1 cellular context compared by ENCODE assay signal in genomic region chr4:55729306-55730142, GRCh38.
TF ChIP-seq lines count a peak whose summit lies in the region.

No MANE protein-coding gene starts in this region.

TF ChIP-seq in K562, 482 proteins besides CTCF, POLR2A, EP300 and RAD21 (continued from another document and continues in another):
- TF ChIP-seq ATF3 (IDR thresholded peaks at IDR 0.05) (peak; percentile 10; the same call in 1 of the 2 replicates), ATF3 (CRISPR knock-in tag; conservative IDR thresholded peaks at IDR 0.05) (no peak), SMARCA4 (IDR thresholded peaks at IDR 0.05) (peak; percentile 82), CBFA2T3 (IDR thresholded peaks at IDR 0.05) (peak; percentile 85), CC2D1A (IDR thresholded peaks at IDR 0.05) (peak; percentile 74), MCM7 (IDR thresholded peaks at IDR 0.05) (no peak), BRCA1 (IDR thresholded peaks at IDR 0.05) (no peak), BRCA1 (CRISPR knock-in tag; IDR thresholded peaks at IDR 0.05) (no peak), XRCC4 (IDR thresholded peaks at IDR 0.05; ENCODE audit: extremely low read depth, insufficient read depth, insufficient read length) (no peak), TAF1 (IDR thresholded peaks at IDR 0.05; ENCODE audit: control insufficient read depth, extremely low read depth, insufficient read depth, low read length, severe bottlenecking) (no peak), TARDBP (IDR thresholded peaks at IDR 0.05) (no peak), SOX6 (IDR thresholded peaks at IDR 0.05) (peak; percentile 85), JUN (IDR thresholded peaks at IDR 0.05; ENCODE audit: borderline replicate concordance, low read depth, low read length) (0 out of 2 replicates have a peak, but pooled peaks have one; percentile 15), JUN (CRISPR knock-in tag; IDR thresholded peaks at IDR 0.05; ENCODE audit: borderline replicate concordance) (no peak), ZNF277 (CRISPR knock-in tag; IDR thresholded peaks at IDR 0.05; ENCODE audit: borderline replicate concordance) (no peak), MEIS2 (IDR thresholded peaks at IDR 0.05; ENCODE audit: partially characterized antibody) (no peak), MBD2 (IDR thresholded peaks at IDR 0.05; ENCODE audit: borderline replicate concordance, low read depth) (peak; percentile 83), SRSF3 (IDR thresholded peaks at IDR 0.05; ENCODE audit: insufficient read depth, low read length) (no peak), RAD51 (IDR thresholded peaks at IDR 0.05; ENCODE audit: borderline replicate concordance, low read depth) (peak; percentile 57; the same call in 1 of the 2 replicates), SMARCB1 (IDR thresholded peaks at IDR 0.05; ENCODE audit: insufficient read length, low read depth) (no peak), JUNB (CRISPR knock-in tag; conservative IDR thresholded peaks at IDR 0.05) (no peak), WHSC1 (IDR thresholded peaks at IDR 0.05; ENCODE audit: low read length) (no peak), ZSCAN32 (CRISPR knock-in tag; IDR thresholded peaks at IDR 0.05) (no peak), NKRF (IDR thresholded peaks at IDR 0.05; ENCODE audit: borderline replicate concordance) (0 out of 2 replicates have a peak, but pooled peaks have one; percentile 26), ZNF274 (IDR thresholded peaks at IDR 0.05; ENCODE audit: borderline replicate concordance, low read depth, low read length) (no peak), FOXM1 (IDR thresholded peaks at IDR 0.05; ENCODE audit: low read depth) (peak; percentile 80; the same call in 1 of the 2 replicates), FOXM1 (CRISPR knock-in tag; IDR thresholded peaks at IDR 0.05; ENCODE audit: low read depth) (no peak), ZNF224 (CRISPR knock-in tag; IDR thresholded peaks at IDR 0.05) (no peak), ZNF584 (CRISPR knock-in tag; IDR thresholded peaks at IDR 0.05; ENCODE audit: low read depth) (no peak), SMARCE1 (IDR thresholded peaks at IDR 0.05) (peak; percentile 87), SMAD4 (CRISPR knock-in tag; conservative IDR thresholded peaks at IDR 0.05) (peak; percentile 77), ZNF143 (CRISPR knock-in tag; IDR thresholded peaks at IDR 0.05) (no peak), PYGO2 (tag; IDR thresholded peaks at IDR 0.05) (no peak), RBM14 (IDR thresholded peaks at IDR 0.05; ENCODE audit: borderline replicate concordance, insufficient read depth, low read depth, low read length) (no peak), RBBP5 (IDR thresholded peaks at IDR 0.05; ENCODE audit: borderline replicate concordance, insufficient read depth, low read length, poor library complexity, severe bottlenecking) (peak; percentile 42), KLF1 (tag; IDR thresholded peaks at IDR 0.05) (peak; percentile 95), CCNT2 (IDR thresholded peaks at IDR 0.05; ENCODE audit: borderline replicate concordance, extremely low read depth, insufficient read length, low read depth, low read length) (peak; percentile 66), ILK (tag; IDR thresholded peaks at IDR 0.05; ENCODE audit: borderline replicate concordance, low read depth) (no peak), LCOR (CRISPR knock-in tag; IDR thresholded peaks at IDR 0.05) (peak; percentile 83), JUND (IDR thresholded peaks at IDR 0.05; ENCODE audit: borderline replicate concordance, low read depth, low read length) (peak; percentile 25; the same call in 1 of the 2 replicates), JUND (tag; IDR thresholded peaks at IDR 0.05; ENCODE audit: borderline replicate concordance, low read depth, low read length) (no peak; the same call in 2 of the 3 replicates), STAT5A (IDR thresholded peaks at IDR 0.05; ENCODE audit: borderline replicate concordance, low read length) (peak; percentile 55; the same call in 1 of the 2 replicates), SP1 (CRISPR knock-in tag; IDR thresholded peaks at IDR 0.05) (0 out of 2 replicates have a peak, but pooled peaks have one; percentile 44), TCFL5 (CRISPR knock-in tag; conservative IDR thresholded peaks at IDR 0.05) (no peak), TGIF2 (CRISPR knock-in tag; IDR thresholded peaks at IDR 0.05) (no peak), ARHGAP35 (IDR thresholded peaks at IDR 0.05; ENCODE audit: partially characterized antibody) (no peak), GTF2E2 (tag; IDR thresholded peaks at IDR 0.05) (0 out of 2 replicates have a peak, but pooled peaks have one; percentile 34), PTRF (tag; IDR thresholded peaks at IDR 0.05) (no peak), ELK3 (CRISPR knock-in tag; IDR thresholded peaks at IDR 0.05) (no peak), DLX4 (CRISPR knock-in tag; IDR thresholded peaks at IDR 0.05) (no peak), SRSF7 (optimal IDR thresholded peaks at IDR 0.05; ENCODE audit: low read depth, low read length) (no peak), ESRRA (IDR thresholded peaks at IDR 0.05; ENCODE audit: borderline replicate concordance, low read depth) (peak; percentile 99), TAL1 (IDR thresholded peaks at IDR 0.05) (peak; percentile 72), EP400 (IDR thresholded peaks at IDR 0.05) (no peak; the same call in 1 of the 2 replicates), POLR2G (IDR thresholded peaks at IDR 0.05; ENCODE audit: low read depth, low read length) (no peak), CREM (IDR thresholded peaks at IDR 0.05; ENCODE audit: low read depth) (peak; percentile 68), NR2C2 (CRISPR knock-in tag; IDR thresholded peaks at IDR 0.05) (no peak), NR2C2 (tag; IDR thresholded peaks at IDR 0.05) (peak; percentile 92), TCF7L2 (IDR thresholded peaks at IDR 0.05; ENCODE audit: low read depth, low read length) (no peak)
- TF ChIP-seq, protein P1, sequence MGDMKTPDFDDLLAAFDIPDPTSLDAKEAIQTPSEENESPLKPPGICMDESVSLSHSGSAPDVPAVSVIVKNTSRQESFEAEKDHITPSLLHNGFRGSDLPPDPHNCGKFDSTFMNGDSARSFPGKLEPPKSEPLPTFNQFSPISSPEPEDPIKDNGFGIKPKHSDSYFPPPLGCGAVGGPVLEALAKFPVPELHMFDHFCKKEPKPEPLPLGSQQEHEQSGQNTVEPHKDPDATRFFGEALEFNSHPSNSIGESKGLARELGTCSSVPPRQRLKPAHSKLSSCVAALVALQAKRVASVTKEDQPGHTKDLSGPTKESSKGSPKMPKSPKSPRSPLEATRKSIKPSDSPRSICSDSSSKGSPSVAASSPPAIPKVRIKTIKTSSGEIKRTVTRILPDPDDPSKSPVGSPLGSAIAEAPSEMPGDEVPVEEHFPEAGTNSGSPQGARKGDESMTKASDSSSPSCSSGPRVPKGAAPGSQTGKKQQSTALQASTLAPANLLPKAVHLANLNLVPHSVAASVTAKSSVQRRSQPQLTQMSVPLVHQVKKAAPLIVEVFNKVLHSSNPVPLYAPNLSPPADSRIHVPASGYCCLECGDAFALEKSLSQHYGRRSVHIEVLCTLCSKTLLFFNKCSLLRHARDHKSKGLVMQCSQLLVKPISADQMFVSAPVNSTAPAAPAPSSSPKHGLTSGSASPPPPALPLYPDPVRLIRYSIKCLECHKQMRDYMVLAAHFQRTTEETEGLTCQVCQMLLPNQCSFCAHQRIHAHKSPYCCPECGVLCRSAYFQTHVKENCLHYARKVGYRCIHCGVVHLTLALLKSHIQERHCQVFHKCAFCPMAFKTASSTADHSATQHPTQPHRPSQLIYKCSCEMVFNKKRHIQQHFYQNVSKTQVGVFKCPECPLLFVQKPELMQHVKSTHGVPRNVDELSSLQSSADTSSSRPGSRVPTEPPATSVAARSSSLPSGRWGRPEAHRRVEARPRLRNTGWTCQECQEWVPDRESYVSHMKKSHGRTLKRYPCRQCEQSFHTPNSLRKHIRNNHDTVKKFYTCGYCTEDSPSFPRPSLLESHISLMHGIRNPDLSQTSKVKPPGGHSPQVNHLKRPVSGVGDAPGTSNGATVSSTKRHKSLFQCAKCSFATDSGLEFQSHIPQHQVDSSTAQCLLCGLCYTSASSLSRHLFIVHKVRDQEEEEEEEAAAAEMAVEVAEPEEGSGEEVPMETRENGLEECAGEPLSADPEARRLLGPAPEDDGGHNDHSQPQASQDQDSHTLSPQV (IDR thresholded peaks at IDR 0.05), result peak; percentile 70
- TF ChIP-seq, protein P2, sequence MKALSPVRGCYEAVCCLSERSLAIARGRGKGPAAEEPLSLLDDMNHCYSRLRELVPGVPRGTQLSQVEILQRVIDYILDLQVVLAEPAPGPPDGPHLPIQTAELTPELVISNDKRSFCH (CRISPR knock-in tag; IDR thresholded peaks at IDR 0.05), result no peak
- TF ChIP-seq, protein P2 (tag; IDR thresholded peaks at IDR 0.05), result 0 out of 2 replicates have a peak, but pooled peaks have one; percentile 15
- TF ChIP-seq, protein P3, sequence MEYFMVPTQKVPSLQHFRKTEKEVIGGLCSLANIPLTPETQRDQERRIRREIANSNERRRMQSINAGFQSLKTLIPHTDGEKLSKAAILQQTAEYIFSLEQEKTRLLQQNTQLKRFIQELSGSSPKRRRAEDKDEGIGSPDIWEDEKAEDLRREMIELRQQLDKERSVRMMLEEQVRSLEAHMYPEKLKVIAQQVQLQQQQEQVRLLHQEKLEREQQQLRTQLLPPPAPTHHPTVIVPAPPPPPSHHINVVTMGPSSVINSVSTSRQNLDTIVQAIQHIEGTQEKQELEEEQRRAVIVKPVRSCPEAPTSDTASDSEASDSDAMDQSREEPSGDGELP (CRISPR knock-in tag; IDR thresholded peaks at IDR 0.05; ENCODE audit: borderline replicate concordance), result peak; percentile 49; the same call in 1 of the 2 replicates
- TF ChIP-seq, protein P4, sequence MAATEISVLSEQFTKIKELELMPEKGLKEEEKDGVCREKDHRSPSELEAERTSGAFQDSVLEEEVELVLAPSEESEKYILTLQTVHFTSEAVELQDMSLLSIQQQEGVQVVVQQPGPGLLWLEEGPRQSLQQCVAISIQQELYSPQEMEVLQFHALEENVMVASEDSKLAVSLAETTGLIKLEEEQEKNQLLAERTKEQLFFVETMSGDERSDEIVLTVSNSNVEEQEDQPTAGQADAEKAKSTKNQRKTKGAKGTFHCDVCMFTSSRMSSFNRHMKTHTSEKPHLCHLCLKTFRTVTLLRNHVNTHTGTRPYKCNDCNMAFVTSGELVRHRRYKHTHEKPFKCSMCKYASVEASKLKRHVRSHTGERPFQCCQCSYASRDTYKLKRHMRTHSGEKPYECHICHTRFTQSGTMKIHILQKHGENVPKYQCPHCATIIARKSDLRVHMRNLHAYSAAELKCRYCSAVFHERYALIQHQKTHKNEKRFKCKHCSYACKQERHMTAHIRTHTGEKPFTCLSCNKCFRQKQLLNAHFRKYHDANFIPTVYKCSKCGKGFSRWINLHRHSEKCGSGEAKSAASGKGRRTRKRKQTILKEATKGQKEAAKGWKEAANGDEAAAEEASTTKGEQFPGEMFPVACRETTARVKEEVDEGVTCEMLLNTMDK (IDR thresholded peaks at IDR 0.05; ENCODE audit: borderline replicate concordance, insufficient read depth, low read depth, low read length, poor library complexity, severe bottlenecking), result no peak
